ENCODE assay signal across 15 cellular contexts in genomic region chr1:248547383-248547782, GRCh38. TPM values are rescaled to one million over a fixed set of nuclear protein-coding genes. Genes with fewer than 3 reads are reported as not detected.
"Had no signal": no experiment of that assay in that cellular context is flagged by ENCODE, and none has a peak within 500 bp of the region (broad histone marks: within the 10 kb centered on the region; RNA-seq: fewer than 3 reads in every experiment).

No MANE protein-coding gene starts in this region.

RNA-seq across cellular contexts. Expression of gene OR2T29, which starts 15.2 kb away (rescaled TPM):
- total RNA-seq: stomach, subcutaneous adipose tissue, temporal lobe, testis, thoracic aorta, thyroid gland, tibial nerve, transverse colon, upper lobe of left lung, ureter, urinary bladder, uterus, vagina had no signal
- polyA plus RNA-seq: stomach, thymus, urinary bladder had no signal

RNA-seq across cellular contexts. Expression of gene OR2T34, which starts 27.2 kb away (rescaled TPM):
- total RNA-seq: stomach, subcutaneous adipose tissue, temporal lobe, testis, thoracic aorta, thyroid gland, tibial nerve, transverse colon, upper lobe of left lung, ureter, urinary bladder, uterus, vagina had no signal
- polyA plus RNA-seq: stomach, urinary bladder had no signal

RNA-seq across cellular contexts. Expression of gene OR2G6, which starts 39.5 kb away (rescaled TPM):
- total RNA-seq: stomach, subcutaneous adipose tissue, temporal lobe, testis, thoracic aorta, thyroid gland, tibial nerve, transverse colon, upper lobe of left lung, ureter, urinary bladder, uterus, vagina had no signal
- polyA plus RNA-seq: stomach, urinary bladder had no signal

RNA-seq across cellular contexts. Expression of gene OR2T10, which starts 50.1 kb away (rescaled TPM):
- total RNA-seq: stomach, subcutaneous adipose tissue, temporal lobe, testis, thoracic aorta, thyroid gland, tibial nerve, transverse colon, upper lobe of left lung, ureter, urinary bladder, uterus, vagina had no signal
- polyA plus RNA-seq: stomach, thymus, urinary bladder had no signal

RNA-seq across cellular contexts. Expression of gene OR2T5, which starts 59.0 kb away (rescaled TPM):
- total RNA-seq: stomach, subcutaneous adipose tissue, suprapubic skin, temporal lobe, testis, thoracic aorta, thyroid gland, tibial nerve, transverse colon, upper lobe of left lung, ureter, urinary bladder, uterus, vagina had no signal
- polyA plus RNA-seq: stomach, thymus, urinary bladder had no signal
